14 cellular contexts compared by ENCODE assay signal in genomic region chr5:149387081-149387611, GRCh38. TPM values are rescaled to one million over a fixed set of nuclear protein-coding genes. Genes with fewer than 3 reads are reported as not detected.
A peak's percentile ranks its signal among the peaks of the same experiment; 100 is the strongest.
DNase-seq lines count a peak whose midpoint lies in the region; ATAC-seq and TF ChIP-seq lines count a peak whose summit lies in the region.
"Had no signal": no experiment of that assay in that cellular context is flagged by ENCODE, and none has a peak within 500 bp of the region (broad histone marks: within the 10 kb centered on the region; RNA-seq: fewer than 3 reads in every experiment).

No MANE protein-coding gene starts in this region.

- no peak for TF ChIP-seq CTCF in IMR-90 (conservative IDR thresholded peaks at IDR 0.05; ENCODE audit: low read depth, low read length)
- no peak for TF ChIP-seq CTCF in esophagus squamous epithelium (IDR thresholded peaks at IDR 0.05)
- TF ChIP-seq CTCF in testis (IDR thresholded peaks at IDR 0.05): no peak

- 0 out of 3 replicates have a peak overlapping the region, but pooled peaks have one; percentile 6 for H2BK15ac ChIP-seq in IMR-90 (ENCODE audit: low read depth, low read length)

- no peak overlapping the region for H3K56ac ChIP-seq in IMR-90 (ENCODE audit: extremely low read depth, insufficient read depth, low read length)

- H3K9ac ChIP-seq in IMR-90 (ENCODE audit: low read depth, low read length): no peak overlapping the region
- H3K9ac ChIP-seq in mucosa of rectum (ENCODE audit: low read depth in 1 of 2, low read length in 2 of 2): no peak overlapping the region

- peak overlapping the region; percentile 11 for H3K14ac ChIP-seq in IMR-90 (replicated peaks; ENCODE audit: low read depth, low read length)

- no peaks in the 10 kb centered on the region; the same call in 1 of the 2 replicates for H4K20me1 ChIP-seq in IMR-90 (ENCODE audit: insufficient read depth, low read length)

- peak overlapping the region; percentile 51; the same call in 1 of the 2 replicates for H2BK20ac ChIP-seq in IMR-90 (ENCODE audit: low read depth, low read length)

- H3K27ac ChIP-seq in IMR-90 (ENCODE audit: insufficient read depth, low read length): peak overlapping the region; percentile 60; the same call in 1 of the 2 replicates
- peak overlapping the region; percentile 61 to 91 (median 84) for H3K27ac ChIP-seq in esophagus squamous epithelium
- H3K27ac ChIP-seq in mucosa of rectum (ENCODE audit: low read depth in 2 of 2, low read length in 2 of 2): peak overlapping the region; percentile 77 to 82
- H3K27ac ChIP-seq in testis: peak overlapping the region; percentile 52 to 91

- peak overlapping the region; percentile 72; the same call in 1 of the 2 replicates for H3K23ac ChIP-seq in IMR-90 (ENCODE audit: low read depth, low read length)

- H2BK120ac ChIP-seq in IMR-90 (ENCODE audit: low read depth, low read length): peak overlapping the region; percentile 47

- H2BK5ac ChIP-seq in IMR-90 (ENCODE audit: low read depth, low read length, poor library complexity, severe bottlenecking): no peak overlapping the region

- no peak overlapping the region for H3K4me2 ChIP-seq in IMR-90 (ENCODE audit: low read depth, low read length)

- dilution Hi-C loops in IMR-90 (cut with HindIII; ENCODE audit: low sequenced_read_pairs, unreplicated experiment): no loop called here

- CTCF ChIA-PET in IMR-90 (lab: Yijun Ruan, JAX): interaction anchor here (1.2 to 3.1 kb wide), 4 partner anchors 19 to 49 kb away, joined by 6 to 11 read pairs (median 8); no protein-coding TSS in a partner anchor

- no peak overlapping the region for H2AK9ac ChIP-seq in IMR-90 (replicated peaks; ENCODE audit: low read depth, low read length, poor library complexity)

- peak overlapping the region in 1 of 2 experiments; percentile 8; a peak in 1 of 4 replicates for H4K8ac ChIP-seq in IMR-90 (ENCODE audit: low read depth in 2 of 2, low read length in 2 of 2)

- H3K36me3 ChIP-seq in IMR-90 (ENCODE audit: control insufficient read depth, insufficient read depth, low read length) (no peaks in the 10 kb centered on the region), esophagus squamous epithelium (no peaks in the 10 kb centered on the region), mucosa of rectum (ENCODE audit: control insufficient read depth in 2 of 2, insufficient read depth in 2 of 2, low read length in 2 of 2) (no peaks in the 10 kb centered on the region), testis (ENCODE audit: low read depth, missing control alignments) (no peaks in the 10 kb centered on the region)

- H3K9me1 ChIP-seq in IMR-90 (ENCODE audit: insufficient read depth, low read length): peaks cover 9% of the 10 kb centered on the region

- POLR2A ChIA-PET in IMR-90 (lab: Charles Lee; ENCODE audit: unreplicated experiment): no interaction called here

- DNase-seq in IMR-90 (peak; percentile 70), esophagus squamous epithelium (lab: John Stamatoyannopoulos, UW) (no peak), testis (no peak), superior temporal gyrus (ENCODE audit: extremely low spot score) (no peak), COLO668 (lab: John Stamatoyannopoulos, UW; ENCODE audit: unreplicated experiment) (no peak)
- DNase-seq: activated naive CD8-positive, alpha-beta T cell treated with anti-CD3 and anti-CD28 coated beads, Interleukin-2, amount 10 ng/mL, durations not matched to agents 7 days and 5 days; CD8-positive, alpha-beta memory T cell; endodermal cell; MM.1S; NCI-H446; stimulated activated CD4-positive, alpha-beta T cell treated with anti-CD3 and anti-CD28 coated beads, Interleukin-15, amount 100 ng/mL, for 24 hours had no signal

- WGBS in IMR-90 (ENCODE audit: extremely low coverage in 2 of 2, insufficient read length in 1 of 2), 2 experiments: 14% methylated on average over 1 of the region's 9 CpGs; no CpG with 5 or more reads in 1 of the 2 experiments
- WGBS in esophagus squamous epithelium, 2 donors: 62 to 74% methylated on average over 8 to 9 of the region's 9 CpGs
- 45 to 52% methylated on average over 9 of the region's 9 CpGs for WGBS in testis, 2 donors

- BruUV-seq in IMR-90 (replicated peaks; lab: Mats Ljungman, UMichigan): no TSS peak

- TF ChIP-seq POLR2A in IMR-90 (IDR thresholded peaks at IDR 0.05; ENCODE audit: low read depth, low read length) (no peak), esophagus squamous epithelium (IDR thresholded peaks at IDR 0.05) (no peak), testis (IDR thresholded peaks at IDR 0.05) (no peak)

- intact Hi-C loops in IMR-90 (cut with micrococcal nuclease): no loop called here
- intact Hi-C loops in esophagus squamous epithelium (cut with DNase I): no loop called here
- intact Hi-C loops in testis (cut with DNase I; ENCODE audit: low total_unique reads): no loop called here

- H3K9me3 ChIP-seq in IMR-90 (ENCODE audit: control insufficient read depth, insufficient read depth, low read length) (peaks cover 2% of the 10 kb centered on the region), esophagus squamous epithelium (no peaks in the 10 kb centered on the region), mucosa of rectum (ENCODE audit: control insufficient read depth in 2 of 2, low read length in 2 of 2) (no peaks in the 10 kb centered on the region), testis (no peaks in the 10 kb centered on the region)

- peak overlapping the region; percentile 7; the same call in 1 of the 2 replicates for H3K4ac ChIP-seq in IMR-90 (ENCODE audit: low read depth, low read length)

- peaks cover 5 to 11% of the 10 kb centered on the region in 2 experiments; a peak in 1 of 4 replicates for H3K79me1 ChIP-seq in IMR-90 (ENCODE audit: low read depth in 1 of 2, low read length in 2 of 2)

- 0 out of 2 replicates have a peak overlapping the region, but pooled peaks have one; percentile 61 for H4K5ac ChIP-seq in IMR-90 (ENCODE audit: low read depth, low read length)

- peaks cover 26% of the 10 kb centered on the region for H3K4me1 ChIP-seq in IMR-90 (ENCODE audit: control insufficient read depth, insufficient read depth, low read length)
- H3K4me1 ChIP-seq in esophagus squamous epithelium: peaks cover under 1 to 65% (median 14%) of the 10 kb centered on the region in 3 donors
- peaks cover 4 to 5% of the 10 kb centered on the region in 2 donors for H3K4me1 ChIP-seq in mucosa of rectum (ENCODE audit: control insufficient read depth in 2 of 2, insufficient read depth in 2 of 2, low read length in 2 of 2)
- H3K4me1 ChIP-seq in testis: peaks cover 54% of the 10 kb centered on the region

- peak overlapping the region; percentile 80 for H3K18ac ChIP-seq in IMR-90 (ENCODE audit: low read depth, low read length)

- peak overlapping the region; percentile 83 for H2AK5ac ChIP-seq in IMR-90 (ENCODE audit: low read depth, low read length)

- H3K27me3 ChIP-seq in IMR-90 (ENCODE audit: control insufficient read depth, insufficient read depth, low read length): no peaks in the 10 kb centered on the region
- H3K27me3 ChIP-seq in esophagus squamous epithelium: no peaks in the 10 kb centered on the region
- no peaks in the 10 kb centered on the region for H3K27me3 ChIP-seq in mucosa of rectum (ENCODE audit: control insufficient read depth in 2 of 2, insufficient read depth in 2 of 2, low read length in 2 of 2)
- H3K27me3 ChIP-seq in testis: no peaks in the 10 kb centered on the region

- ATAC-seq in IMR-90 (ENCODE audit: low read depth) (peak; percentile 21), HG02571 (IDR thresholded peaks at IDR 0.05; ENCODE audit: unreplicated experiment) (no peak), GM21447 (IDR thresholded peaks at IDR 0.05; ENCODE audit: unreplicated experiment) (no peak)

- H3K4me3 ChIP-seq in IMR-90 (ENCODE audit: insufficient read depth, low read depth, low read length) (no peak overlapping the region), esophagus squamous epithelium (no peak overlapping the region), mucosa of rectum (ENCODE audit: low read length in 2 of 2) (no peak overlapping the region), testis (no peak overlapping the region)

- TF ChIP-seq RAD21 in IMR-90 (IDR thresholded peaks at IDR 0.05; ENCODE audit: low read length): no peak

- peak overlapping the region; percentile 50; the same call in 1 of the 2 replicates for H4K91ac ChIP-seq in IMR-90 (ENCODE audit: insufficient read depth, low read depth, low read length)

- H2AFZ ChIP-seq in IMR-90 (replicated peaks; ENCODE audit: low read length, poor library complexity): no peak overlapping the region

- in situ Hi-C loops in IMR-90 (cut with MboI; ENCODE audit: low sequenced_read_pairs): loop anchor here (5.0 kb wide), 1 partner anchor 45 kb away; no protein-coding TSS in a partner anchor

TF ChIP-seq in IMR-90, 13 proteins besides CTCF, POLR2A, EP300 and RAD21 (continues in another document):
- TF ChIP-seq NFE2L2 (IDR thresholded peaks at IDR 0.05; ENCODE audit: low read depth, low read length) (no peak), FOS (IDR thresholded peaks at IDR 0.05; ENCODE audit: low read depth, low read length) (no peak), RCOR1 (IDR thresholded peaks at IDR 0.05; ENCODE audit: insufficient replicate concordance, low read length) (no peak), SMC3 (IDR thresholded peaks at IDR 0.05; ENCODE audit: low read depth, low read length) (no peak), CEBPB (IDR thresholded peaks at IDR 0.05; ENCODE audit: low read depth, low read length) (no peak), CHD1 (IDR thresholded peaks at IDR 0.05; ENCODE audit: low read depth, low read length) (no peak)

RNA-seq across cellular contexts. Expression of gene IL17B, which starts 8.1 kb away (rescaled TPM):
- total RNA-seq in IMR-90 (2012; rRNA removed) (0.28 TPM in 1 of 2 replicates, not detected in the other), esophagus squamous epithelium (1 to 10 TPM in 3 of 4 donors, not detected in 1; 2.0 to 2.5 (median 2.1) TPM), testis (10 to 100 TPM in 1 of 2 donors, 1 to 10 TPM in 1; 4.7 to 12.4 TPM)
- polyA plus RNA-seq in IMR-90 (2012; rRNA removed) (0.31 and 0.86 TPM in 2 replicates), testis (ENCODE audit: insufficient read depth, low read depth, low replicate concordance) (5.0 TPM)
- polyA plus RNA-seq in IMR-90 (2012; cell fraction: cytosol; rRNA removed): 0.84 TPM in 1 of 2 replicates, not detected in the other
- polyA plus RNA-seq in IMR-90 (2012; cell fraction: nucleus; rRNA removed; ENCODE audit: low replicate concordance): 0.30 and 0.39 TPM in 2 replicates
- total RNA-seq: activated naive CD8-positive, alpha-beta T cell treated with anti-CD3 and anti-CD28 coated beads, Interleukin-2, amount 10 ng/mL, durations not matched to agents 7 days and 5 days; CD8-positive, alpha-beta memory T cell; endodermal cell had no signal
- polyA plus RNA-seq: CD8-positive, alpha-beta memory T cell had no signal

RNA-seq across cellular contexts. Expression of gene PCYOX1L, which starts 29.3 kb away (rescaled TPM):
- total RNA-seq in IMR-90 (2012; rRNA removed) (5.8 and 7.0 TPM in 2 replicates), esophagus squamous epithelium (1 to 10 TPM; 2.1 to 4.6 (median 3.1) TPM), testis (10 to 100 TPM; 29.9 to 30.5 TPM)
- polyA plus RNA-seq in IMR-90 (2012; rRNA removed) (14.3 and 16.3 TPM in 2 replicates), testis (ENCODE audit: insufficient read depth, low read depth, low replicate concordance) (24.6 TPM)
- polyA plus RNA-seq in IMR-90 (2012; cell fraction: cytosol; rRNA removed): 10.1 and 15.5 TPM in 2 replicates
- 30.0 and 32.4 TPM in 2 replicates for polyA plus RNA-seq in IMR-90 (2012; cell fraction: nucleus; rRNA removed; ENCODE audit: low replicate concordance)

RNA-seq across cellular contexts. Expression of gene GRPEL2, which starts 41.8 kb away (rescaled TPM):
- 18.1 and 30.3 TPM in 2 replicates for total RNA-seq in IMR-90 (2012; rRNA removed)
- polyA plus RNA-seq in IMR-90 (2012; rRNA removed): 4.8 and 6.2 TPM in 2 replicates
- 1.7 and 2.5 TPM in 2 replicates for polyA plus RNA-seq in IMR-90 (2012; cell fraction: cytosol; rRNA removed)
- polyA plus RNA-seq in IMR-90 (2012; cell fraction: nucleus; rRNA removed; ENCODE audit: low replicate concordance): 4.7 and 6.4 TPM in 2 replicates
- total RNA-seq in esophagus squamous epithelium: 10 to 100 TPM; 23.1 to 43.3 (median 27.1) TPM
- 10 to 100 TPM; 13.3 to 14.3 TPM for total RNA-seq in testis
- polyA plus RNA-seq in testis (ENCODE audit: insufficient read depth, low read depth, low replicate concordance): 11.6 TPM
